ENCODE assay signal across 1 cellular context in genomic region chr17:14693382-14693781, GRCh38.
TF ChIP-seq lines count a peak whose summit lies in the region.

No MANE protein-coding gene starts in this region.

TF ChIP-seq in HepG2, 621 proteins besides CTCF, POLR2A, EP300 and RAD21 (continued from another document):
- TF ChIP-seq, protein P1, sequence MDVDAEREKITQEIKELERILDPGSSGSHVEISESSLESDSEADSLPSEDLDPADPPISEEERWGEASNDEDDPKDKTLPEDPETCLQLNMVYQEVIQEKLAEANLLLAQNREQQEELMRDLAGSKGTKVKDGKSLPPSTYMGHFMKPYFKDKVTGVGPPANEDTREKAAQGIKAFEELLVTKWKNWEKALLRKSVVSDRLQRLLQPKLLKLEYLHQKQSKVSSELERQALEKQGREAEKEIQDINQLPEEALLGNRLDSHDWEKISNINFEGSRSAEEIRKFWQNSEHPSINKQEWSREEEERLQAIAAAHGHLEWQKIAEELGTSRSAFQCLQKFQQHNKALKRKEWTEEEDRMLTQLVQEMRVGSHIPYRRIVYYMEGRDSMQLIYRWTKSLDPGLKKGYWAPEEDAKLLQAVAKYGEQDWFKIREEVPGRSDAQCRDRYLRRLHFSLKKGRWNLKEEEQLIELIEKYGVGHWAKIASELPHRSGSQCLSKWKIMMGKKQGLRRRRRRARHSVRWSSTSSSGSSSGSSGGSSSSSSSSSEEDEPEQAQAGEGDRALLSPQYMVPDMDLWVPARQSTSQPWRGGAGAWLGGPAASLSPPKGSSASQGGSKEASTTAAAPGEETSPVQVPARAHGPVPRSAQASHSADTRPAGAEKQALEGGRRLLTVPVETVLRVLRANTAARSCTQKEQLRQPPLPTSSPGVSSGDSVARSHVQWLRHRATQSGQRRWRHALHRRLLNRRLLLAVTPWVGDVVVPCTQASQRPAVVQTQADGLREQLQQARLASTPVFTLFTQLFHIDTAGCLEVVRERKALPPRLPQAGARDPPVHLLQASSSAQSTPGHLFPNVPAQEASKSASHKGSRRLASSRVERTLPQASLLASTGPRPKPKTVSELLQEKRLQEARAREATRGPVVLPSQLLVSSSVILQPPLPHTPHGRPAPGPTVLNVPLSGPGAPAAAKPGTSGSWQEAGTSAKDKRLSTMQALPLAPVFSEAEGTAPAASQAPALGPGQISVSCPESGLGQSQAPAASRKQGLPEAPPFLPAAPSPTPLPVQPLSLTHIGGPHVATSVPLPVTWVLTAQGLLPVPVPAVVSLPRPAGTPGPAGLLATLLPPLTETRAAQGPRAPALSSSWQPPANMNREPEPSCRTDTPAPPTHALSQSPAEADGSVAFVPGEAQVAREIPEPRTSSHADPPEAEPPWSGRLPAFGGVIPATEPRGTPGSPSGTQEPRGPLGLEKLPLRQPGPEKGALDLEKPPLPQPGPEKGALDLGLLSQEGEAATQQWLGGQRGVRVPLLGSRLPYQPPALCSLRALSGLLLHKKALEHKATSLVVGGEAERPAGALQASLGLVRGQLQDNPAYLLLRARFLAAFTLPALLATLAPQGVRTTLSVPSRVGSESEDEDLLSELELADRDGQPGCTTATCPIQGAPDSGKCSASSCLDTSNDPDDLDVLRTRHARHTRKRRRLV (CRISPR knock-in tag; IDR thresholded peaks at IDR 0.05): no peak
- TF ChIP-seq, protein P2, sequence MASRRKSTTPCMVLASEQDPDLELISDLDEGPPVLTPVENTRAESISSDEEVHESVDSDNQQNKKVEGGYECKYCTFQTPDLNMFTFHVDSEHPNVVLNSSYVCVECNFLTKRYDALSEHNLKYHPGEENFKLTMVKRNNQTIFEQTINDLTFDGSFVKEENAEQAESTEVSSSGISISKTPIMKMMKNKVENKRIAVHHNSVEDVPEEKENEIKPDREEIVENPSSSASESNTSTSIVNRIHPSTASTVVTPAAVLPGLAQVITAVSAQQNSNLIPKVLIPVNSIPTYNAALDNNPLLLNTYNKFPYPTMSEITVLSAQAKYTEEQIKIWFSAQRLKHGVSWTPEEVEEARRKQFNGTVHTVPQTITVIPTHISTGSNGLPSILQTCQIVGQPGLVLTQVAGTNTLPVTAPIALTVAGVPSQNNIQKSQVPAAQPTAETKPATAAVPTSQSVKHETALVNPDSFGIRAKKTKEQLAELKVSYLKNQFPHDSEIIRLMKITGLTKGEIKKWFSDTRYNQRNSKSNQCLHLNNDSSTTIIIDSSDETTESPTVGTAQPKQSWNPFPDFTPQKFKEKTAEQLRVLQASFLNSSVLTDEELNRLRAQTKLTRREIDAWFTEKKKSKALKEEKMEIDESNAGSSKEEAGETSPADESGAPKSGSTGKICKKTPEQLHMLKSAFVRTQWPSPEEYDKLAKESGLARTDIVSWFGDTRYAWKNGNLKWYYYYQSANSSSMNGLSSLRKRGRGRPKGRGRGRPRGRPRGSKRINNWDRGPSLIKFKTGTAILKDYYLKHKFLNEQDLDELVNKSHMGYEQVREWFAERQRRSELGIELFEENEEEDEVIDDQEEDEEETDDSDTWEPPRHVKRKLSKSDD (CRISPR knock-in tag; IDR thresholded peaks at IDR 0.05; ENCODE audit: low read depth): no peak
- TF ChIP-seq ZNF562 (CRISPR knock-in tag; IDR thresholded peaks at IDR 0.05; ENCODE audit: borderline replicate concordance): no peak
- TF ChIP-seq ZNF891 (CRISPR knock-in tag; IDR thresholded peaks at IDR 0.05): no peak
- TF ChIP-seq, protein P3, sequence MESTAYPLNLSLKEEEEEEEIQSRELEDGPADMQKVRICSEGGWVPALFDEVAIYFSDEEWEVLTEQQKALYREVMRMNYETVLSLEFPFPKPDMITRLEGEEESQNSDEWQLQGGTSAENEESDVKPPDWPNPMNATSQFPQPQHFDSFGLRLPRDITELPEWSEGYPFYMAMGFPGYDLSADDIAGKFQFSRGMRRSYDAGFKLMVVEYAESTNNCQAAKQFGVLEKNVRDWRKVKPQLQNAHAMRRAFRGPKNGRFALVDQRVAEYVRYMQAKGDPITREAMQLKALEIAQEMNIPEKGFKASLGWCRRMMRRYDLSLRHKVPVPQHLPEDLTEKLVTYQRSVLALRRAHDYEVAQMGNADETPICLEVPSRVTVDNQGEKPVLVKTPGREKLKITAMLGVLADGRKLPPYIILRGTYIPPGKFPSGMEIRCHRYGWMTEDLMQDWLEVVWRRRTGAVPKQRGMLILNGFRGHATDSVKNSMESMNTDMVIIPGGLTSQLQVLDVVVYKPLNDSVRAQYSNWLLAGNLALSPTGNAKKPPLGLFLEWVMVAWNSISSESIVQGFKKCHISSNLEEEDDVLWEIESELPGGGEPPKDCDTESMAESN (CRISPR knock-in tag; conservative IDR thresholded peaks at IDR 0.05): no peak
- TF ChIP-seq SYNCRIP (IDR thresholded peaks at IDR 0.05; ENCODE audit: insufficient read depth, low read depth, low read length): no peak
